8 cellular contexts compared by ENCODE assay signal in genomic region chr3:13016083-13016725, GRCh38. TPM values are rescaled to one million over a fixed set of nuclear protein-coding genes. Genes with fewer than 3 reads are reported as not detected.
DNase-seq lines count a peak whose midpoint lies in the region; ATAC-seq, FAIRE-seq and TF ChIP-seq lines count a peak whose summit lies in the region.

No MANE protein-coding gene starts in this region.

- POLR2A ChIA-PET in A673 (lab: Charles Lee; ENCODE audit: low non-redundant PET) = no interaction called here

- peaks cover 75% of the 10 kb centered on the region for H3K4me1 Mint-ChIP-seq in stimulated activated naive CD8-positive, alpha-beta T cell treated with anti-CD3 and anti-CD28 coated beads, Interleukin-15, amount 100 ng/mL, for 72 hours

- CTCF ChIA-PET in A673 (lab: Charles Lee) = no interaction called here

- BruUV-seq in A673 (replicated peaks; lab: Mats Ljungman, UMichigan) = no TSS peak

- H3K27me3 ChIP-seq in right atrium auricular region (no peaks in the 10 kb centered on the region), A673 (replicated peaks; ENCODE audit: insufficient read depth, low read depth, low read length, poor library complexity) (no peaks in the 10 kb centered on the region)

- peak overlapping the region; percentile 79 to 86 for H3K4me3 Mint-ChIP-seq in stimulated activated naive CD8-positive, alpha-beta T cell treated with anti-CD3 and anti-CD28 coated beads, Interleukin-15, amount 100 ng/mL, for 72 hours

- no peaks in the 10 kb centered on the region for H3K9me3 Mint-ChIP-seq in stimulated activated naive CD8-positive, alpha-beta T cell treated with anti-CD3 and anti-CD28 coated beads, Interleukin-15, amount 100 ng/mL, for 72 hours

- peak overlapping the region; percentile 28 for H3K4me3 ChIP-seq in NB4 (ENCODE audit: low read depth, low read length)
- peak overlapping the region in 1 of 2 donors; percentile 16 for H3K4me3 ChIP-seq in right atrium auricular region
- no peak overlapping the region for H3K4me3 ChIP-seq in A673 (ENCODE audit: low read depth, low read length, poor library complexity, severe bottlenecking)

- H3K36me3 ChIP-seq in right atrium auricular region = no peaks in the 10 kb centered on the region
- H3K36me3 ChIP-seq in A673 (ENCODE audit: insufficient read depth, low read length, poor library complexity, severe bottlenecking) = no peaks in the 10 kb centered on the region

- H3K27me3 Mint-ChIP-seq in stimulated activated naive CD8-positive, alpha-beta T cell treated with anti-CD3 and anti-CD28 coated beads, Interleukin-15, amount 100 ng/mL, for 72 hours = no peaks in the 10 kb centered on the region

- H3K27ac ChIP-seq in right atrium auricular region (peak overlapping the region; percentile 68 to 81), A673 (ENCODE audit: low read depth, low read length, poor library complexity, severe bottlenecking) (no peak overlapping the region)

- peak overlapping the region; percentile 93 to 97 for H3K27ac Mint-ChIP-seq in stimulated activated naive CD8-positive, alpha-beta T cell treated with anti-CD3 and anti-CD28 coated beads, Interleukin-15, amount 100 ng/mL, for 72 hours

- ATAC-seq in GM21723 (IDR thresholded peaks at IDR 0.05; ENCODE audit: unreplicated experiment) = peak; percentile 39
- ATAC-seq in stimulated activated naive CD8-positive, alpha-beta T cell treated with anti-CD3 and anti-CD28 coated beads, Interleukin-15, amount 100 ng/mL, for 72 hours = peak; percentile 19

- peak; percentile 90 for FAIRE-seq in GM12891 (lab: Jason Lieb, UNC)

- intact Hi-C loops in A673 (cut with micrococcal nuclease; ENCODE audit: unreplicated experiment) = no loop called here

- TF ChIP-seq POLR2A in GM12891 (IDR thresholded peaks at IDR 0.05; ENCODE audit: low read depth, low read length) = peak; percentile 74; the same call in 1 of the 2 replicates
- TF ChIP-seq POLR2A in NB4 (IDR thresholded peaks at IDR 0.05; ENCODE audit: extremely low read depth, insufficient read length) = no peak

- H3K9me3 ChIP-seq in right atrium auricular region = no peaks in the 10 kb centered on the region
- H3K9me3 ChIP-seq in A673 (ENCODE audit: low read depth, low read length, poor library complexity, severe bottlenecking) = no peaks in the 10 kb centered on the region

- H3K4me1 ChIP-seq in right atrium auricular region (peaks cover 0 to 61% of the 10 kb centered on the region in 2 donors), A673 (ENCODE audit: insufficient read depth, low read length, poor library complexity, severe bottlenecking) (no peaks in the 10 kb centered on the region)

- peak; percentile 5 for TF ChIP-seq CTCF in NB4 (IDR thresholded peaks at IDR 0.05; ENCODE audit: low read depth, low read length)
- peak in 1 of 2 donors; percentile 6 for TF ChIP-seq CTCF in right atrium auricular region (IDR thresholded peaks at IDR 0.05)
- no peak for TF ChIP-seq CTCF in A673 (conservative IDR thresholded peaks at IDR 0.05; ENCODE audit: low read depth, low read length)

- DNase-seq in GM12891 (ENCODE audit: insufficient read length, low spot score) = peak; percentile 57
- peak; percentile 88 for DNase-seq in NB4 (ENCODE audit: low read depth)
- DNase-seq in activated CD8-positive, alpha-beta memory T cell treated with anti-CD3 and anti-CD28 coated beads, Interleukin-2, amount 50 U/mL, for 48 hours = peak; percentile 73
- DNase-seq in right atrium auricular region (ENCODE audit: low spot score) = peak; percentile 83
- DNase-seq in stimulated activated naive CD8-positive, alpha-beta T cell treated with anti-CD3 and anti-CD28 coated beads, Interleukin-15, amount 100 ng/mL, for 72 hours = peak in 1 of 2 donors; percentile 65
- DNase-seq in AG08395 (ENCODE audit: low spot score) = no peak
- no peak for DNase-seq in A673 (ENCODE audit: low spot score)

TF ChIP-seq in GM12891, 5 proteins besides CTCF, POLR2A, EP300 and RAD21:
- TF ChIP-seq TAF1 (IDR thresholded peaks at IDR 0.05; ENCODE audit: low read depth, low read length) = peak; percentile 71
- peak; percentile 81 for TF ChIP-seq SPI1 (IDR thresholded peaks at IDR 0.05; ENCODE audit: low read depth, low read length)
- no peak for TF ChIP-seq PAX5 (IDR thresholded peaks at IDR 0.05; ENCODE audit: insufficient read depth, low read length, severe bottlenecking)
- 0 out of 2 replicates have a peak, but pooled peaks have one; percentile 57 for TF ChIP-seq POU2F2 (IDR thresholded peaks at IDR 0.05; ENCODE audit: low read depth, low read length)
- TF ChIP-seq POLR2AphosphoS5 (IDR thresholded peaks at IDR 0.05; ENCODE audit: low read depth, low read length) = peak; percentile 64; the same call in 1 of the 2 replicates

RNA-seq across cellular contexts. Expression of gene IQSEC1, which starts 57.0 kb away (rescaled TPM):
- 18.2 TPM for polyA plus RNA-seq in GM12891 (2012; ENCODE audit: low read depth, missing spikeins)
- total RNA-seq in right atrium auricular region (10 to 100 TPM; 57.5 to 63.9 TPM), A673 (2021) (13.0 and 15.4 TPM in 2 replicates)

Comparison
In these comparisons a context has a peak if more than half of its experiments do, and no peak if none do; other contexts are left out.
1. DNase-seq: peak in GM12891 (single experiment), NB4 (single experiment), activated CD8-positive, alpha-beta memory T cell treated with anti-CD3 and anti-CD28 coated beads, Interleukin-2, amount 50 U/mL, for 48 hours (single experiment) and right atrium auricular region (single experiment); none in AG08395 (single experiment) and A673 (single experiment).